Comparison of ENCODE assay signal across 13 cellular contexts in genomic region chr2:59184281-59185020, GRCh38.
DNase-seq lines count a peak whose midpoint lies in the region; ATAC-seq and TF ChIP-seq lines count a peak whose summit lies in the region.
"Had no signal": no experiment of that assay in that cellular context is flagged by ENCODE, and none has a peak within 500 bp of the region (broad histone marks: within the 10 kb centered on the region; RNA-seq: fewer than 3 reads in every experiment).

No MANE protein-coding gene starts in this region.

- 19% methylated on average over 6 of the region's 6 CpGs for WGBS in GM23248 (ENCODE audit: low coverage in 1 of 2, low lambda C conversion rate in 2 of 2, missing lambda C conversion rate in 2 of 2), 2 experiments

- H3F3A ChIP-seq in GM23248 (ENCODE audit: insufficient read depth) = no peaks in the 10 kb centered on the region

- H3K27ac ChIP-seq in GM23248 = no peak overlapping the region

- H3K79me2 ChIP-seq in GM23248 (ENCODE audit: insufficient read depth) = no peaks in the 10 kb centered on the region

- no peak overlapping the region for H3K9ac ChIP-seq in GM23248

- in situ Hi-C loops in GM23248 (cut with MboI) = no loop called here

- H3K27me3 ChIP-seq in GM23248 (replicated peaks; ENCODE audit: insufficient read depth) = no peaks in the 10 kb centered on the region
- H3K27me3 ChIP-seq: heart left ventricle had no signal

- H2AFZ ChIP-seq in GM23248 = no peak overlapping the region

- no peak for TF ChIP-seq CTCF in epithelial cell of esophagus (IDR thresholded peaks at IDR 0.05; ENCODE audit: insufficient read depth, low read depth, low read length, missing control alignments)

- H3K4me2 ChIP-seq in GM23248 (ENCODE audit: unreplicated experiment) = no peak overlapping the region

- no peak overlapping the region for H3K4me3 ChIP-seq in GM23248
- H3K4me3 ChIP-seq in epithelial cell of esophagus (ENCODE audit: low read length) = no peak overlapping the region
- H3K4me3 ChIP-seq: heart left ventricle had no signal

- no peaks in the 10 kb centered on the region for H3K36me3 ChIP-seq in GM23248 (ENCODE audit: low read depth)
- H3K36me3 ChIP-seq: heart left ventricle had no signal

- H3K4me1 ChIP-seq in GM23248 (ENCODE audit: insufficient read depth) = no peaks in the 10 kb centered on the region
- H3K4me1 ChIP-seq: heart left ventricle had no signal

- H4K20me1 ChIP-seq in GM23248 (ENCODE audit: insufficient read depth) = no peaks in the 10 kb centered on the region

- ATAC-seq in GM21447 (IDR thresholded peaks at IDR 0.05; ENCODE audit: unreplicated experiment) = no peak
- ATAC-seq: heart left ventricle; stimulated activated naive CD8-positive, alpha-beta T cell treated with anti-CD3 and anti-CD28 coated beads, Interleukin-15, amount 100 ng/mL, for 72 hours had no signal

- no peaks in the 10 kb centered on the region for H3K9me2 ChIP-seq in GM23248 (ENCODE audit: insufficient read depth)

- no peaks in the 10 kb centered on the region for H3K9me3 ChIP-seq in GM23248 (ENCODE audit: low read depth)
- H3K9me3 ChIP-seq: heart left ventricle had no signal

- DNase-seq in GM23248 (peak; percentile 45), NOMO-1 (lab: John Stamatoyannopoulos, UW; ENCODE audit: unreplicated experiment in 2 of 2) (peak; percentile 15 to 33), epithelial cell of esophagus (ENCODE audit: low read depth) (peak; percentile 37), renal cortical epithelial cell (ENCODE audit: low read depth) (peak; percentile 2), cerebellar cortex (ENCODE audit: low spot score) (no peak), epidermal melanocyte (ENCODE audit: insufficient read length, low spot score) (no peak)
- DNase-seq in activated CD8-positive, alpha-beta memory T cell treated with anti-CD3 and anti-CD28 coated beads, Interleukin-2, amount 50 U/mL, for 4 hours = no peak
- DNase-seq: activated naive CD4-positive, alpha-beta T cell treated with anti-CD3 and anti-CD28 coated beads, Interleukin-2, amount 10 ng/mL, durations not matched to agents 7 days and 5 days; CD4-positive, alpha-beta memory T cell; heart left ventricle; stimulated activated CD4-positive, alpha-beta T cell treated with anti-CD3 and anti-CD28 coated beads, Interleukin-4, amount 100 ng/mL, for 1 hour; stimulated activated naive CD8-positive, alpha-beta T cell treated with anti-CD3 and anti-CD28 coated beads, Interleukin-15, amount 100 ng/mL, for 72 hours had no signal

Comparison
In these comparisons a context has a peak if more than half of its experiments do, and no peak if none do; other contexts are left out.
1. DNase-seq: peak in GM23248 (single experiment), NOMO-1 (2 of 2), epithelial cell of esophagus (single experiment) and renal cortical epithelial cell (single experiment); none in cerebellar cortex (single experiment), activated CD8-positive, alpha-beta memory T cell treated with anti-CD3 and anti-CD28 coated beads, Interleukin-2, amount 50 U/mL, for 4 hours (single experiment) and epidermal melanocyte (single experiment).